Comparison of ENCODE assay signal across 1 cellular context in the genomic region with DNA sequence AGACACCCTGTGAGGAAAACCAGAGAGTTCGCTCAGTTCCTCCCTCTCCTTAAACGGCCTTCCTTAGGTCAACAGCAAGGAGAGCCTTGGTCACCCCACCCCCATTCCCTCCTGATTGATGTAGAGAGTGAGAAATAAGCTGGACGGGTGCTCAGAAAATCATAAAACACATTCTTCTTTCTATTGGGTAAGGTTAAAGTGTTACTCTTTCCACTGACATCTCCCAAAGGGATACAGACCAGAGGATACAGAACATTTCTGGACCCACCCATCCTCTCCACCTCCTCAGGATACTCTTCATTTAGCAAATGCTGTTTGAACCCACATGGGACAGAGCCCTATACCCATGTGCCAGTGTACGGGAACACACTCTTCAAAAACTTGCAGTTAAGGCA.
TF ChIP-seq lines count a peak whose summit lies in the region.

No MANE protein-coding gene starts in this region.

TF ChIP-seq in A549, 52 proteins besides CTCF, POLR2A, EP300 and RAD21:
- no peak for TF ChIP-seq ZSCAN20 (CRISPR knock-in tag; IDR thresholded peaks at IDR 0.05)
- no peak for TF ChIP-seq FOXS1 (CRISPR knock-in tag; IDR thresholded peaks at IDR 0.05)
- no peak for TF ChIP-seq MAFK (IDR thresholded peaks at IDR 0.05; ENCODE audit: partially characterized antibody)
